ENCODE assay signal across 1 cellular context in the genomic region with DNA sequence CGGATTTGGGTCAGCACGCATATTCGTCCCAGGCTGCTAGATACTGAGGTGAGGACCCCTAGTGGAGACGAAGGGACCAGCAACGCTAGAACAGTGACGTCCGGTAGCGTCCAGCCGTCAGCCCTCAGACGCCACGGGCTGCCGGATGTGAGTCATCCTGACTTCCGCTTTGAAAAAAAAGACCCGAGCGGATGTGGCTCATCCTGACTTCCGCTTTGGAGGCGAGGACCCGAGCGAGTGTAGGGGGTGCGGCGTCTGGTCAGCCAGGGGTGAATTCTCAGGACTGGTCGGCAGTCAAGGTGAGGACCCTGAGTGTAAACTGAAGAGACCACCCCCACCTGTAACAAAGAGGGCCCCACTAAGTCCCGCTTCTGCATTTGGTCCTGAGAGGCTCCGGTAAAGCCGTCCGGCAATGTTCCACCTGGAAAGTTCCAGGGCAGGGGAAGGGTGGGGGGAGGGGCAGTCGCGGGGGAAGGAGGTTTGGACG.
TF ChIP-seq lines count a peak whose summit lies in the region.

A gene with protein sequence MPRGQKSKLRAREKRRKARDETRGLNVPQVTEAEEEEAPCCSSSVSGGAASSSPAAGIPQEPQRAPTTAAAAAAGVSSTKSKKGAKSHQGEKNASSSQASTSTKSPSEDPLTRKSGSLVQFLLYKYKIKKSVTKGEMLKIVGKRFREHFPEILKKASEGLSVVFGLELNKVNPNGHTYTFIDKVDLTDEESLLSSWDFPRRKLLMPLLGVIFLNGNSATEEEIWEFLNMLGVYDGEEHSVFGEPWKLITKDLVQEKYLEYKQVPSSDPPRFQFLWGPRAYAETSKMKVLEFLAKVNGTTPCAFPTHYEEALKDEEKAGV (plus strand): TSS at position 207 of the 487 bp plus-strand sequence. CDS start 3,018 bp downstream, outside the sequence.

TF ChIP-seq in K562, 482 proteins besides CTCF, POLR2A, EP300 and RAD21 (continued from another document and continues in another):
- TF ChIP-seq, protein P1, sequence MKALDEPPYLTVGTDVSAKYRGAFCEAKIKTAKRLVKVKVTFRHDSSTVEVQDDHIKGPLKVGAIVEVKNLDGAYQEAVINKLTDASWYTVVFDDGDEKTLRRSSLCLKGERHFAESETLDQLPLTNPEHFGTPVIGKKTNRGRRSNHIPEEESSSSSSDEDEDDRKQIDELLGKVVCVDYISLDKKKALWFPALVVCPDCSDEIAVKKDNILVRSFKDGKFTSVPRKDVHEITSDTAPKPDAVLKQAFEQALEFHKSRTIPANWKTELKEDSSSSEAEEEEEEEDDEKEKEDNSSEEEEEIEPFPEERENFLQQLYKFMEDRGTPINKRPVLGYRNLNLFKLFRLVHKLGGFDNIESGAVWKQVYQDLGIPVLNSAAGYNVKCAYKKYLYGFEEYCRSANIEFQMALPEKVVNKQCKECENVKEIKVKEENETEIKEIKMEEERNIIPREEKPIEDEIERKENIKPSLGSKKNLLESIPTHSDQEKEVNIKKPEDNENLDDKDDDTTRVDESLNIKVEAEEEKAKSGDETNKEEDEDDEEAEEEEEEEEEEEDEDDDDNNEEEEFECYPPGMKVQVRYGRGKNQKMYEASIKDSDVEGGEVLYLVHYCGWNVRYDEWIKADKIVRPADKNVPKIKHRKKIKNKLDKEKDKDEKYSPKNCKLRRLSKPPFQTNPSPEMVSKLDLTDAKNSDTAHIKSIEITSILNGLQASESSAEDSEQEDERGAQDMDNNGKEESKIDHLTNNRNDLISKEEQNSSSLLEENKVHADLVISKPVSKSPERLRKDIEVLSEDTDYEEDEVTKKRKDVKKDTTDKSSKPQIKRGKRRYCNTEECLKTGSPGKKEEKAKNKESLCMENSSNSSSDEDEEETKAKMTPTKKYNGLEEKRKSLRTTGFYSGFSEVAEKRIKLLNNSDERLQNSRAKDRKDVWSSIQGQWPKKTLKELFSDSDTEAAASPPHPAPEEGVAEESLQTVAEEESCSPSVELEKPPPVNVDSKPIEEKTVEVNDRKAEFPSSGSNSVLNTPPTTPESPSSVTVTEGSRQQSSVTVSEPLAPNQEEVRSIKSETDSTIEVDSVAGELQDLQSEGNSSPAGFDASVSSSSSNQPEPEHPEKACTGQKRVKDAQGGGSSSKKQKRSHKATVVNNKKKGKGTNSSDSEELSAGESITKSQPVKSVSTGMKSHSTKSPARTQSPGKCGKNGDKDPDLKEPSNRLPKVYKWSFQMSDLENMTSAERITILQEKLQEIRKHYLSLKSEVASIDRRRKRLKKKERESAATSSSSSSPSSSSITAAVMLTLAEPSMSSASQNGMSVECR (CRISPR knock-in tag; IDR thresholded peaks at IDR 0.05), result no peak
- TF ChIP-seq SP1 (CRISPR knock-in tag; IDR thresholded peaks at IDR 0.05), result no peak
- TF ChIP-seq FIP1L1 (IDR thresholded peaks at IDR 0.05; ENCODE audit: low read depth, low read length, poor library complexity, severe bottlenecking), result no peak
- no peak for TF ChIP-seq BRD9 (IDR thresholded peaks at IDR 0.05; ENCODE audit: low read depth, partially characterized antibody)
- TF ChIP-seq HIVEP1 (CRISPR knock-in tag; IDR thresholded peaks at IDR 0.05), result no peak
- no peak for TF ChIP-seq RFX7 (CRISPR knock-in tag; IDR thresholded peaks at IDR 0.05)
- peak; percentile 96 for TF ChIP-seq JUND (IDR thresholded peaks at IDR 0.05; ENCODE audit: borderline replicate concordance, low read depth, low read length)
- peak; percentile 93; the same call in 2 of the 3 replicates for TF ChIP-seq JUND (tag; IDR thresholded peaks at IDR 0.05; ENCODE audit: borderline replicate concordance, low read depth, low read length)
- no peak for TF ChIP-seq ASH1L (IDR thresholded peaks at IDR 0.05; ENCODE audit: borderline replicate concordance, low read depth, partially characterized antibody)
- no peak for TF ChIP-seq HDAC6 (IDR thresholded peaks at IDR 0.05; ENCODE audit: low read depth, low read length)
- no peak for TF ChIP-seq ARID1B (IDR thresholded peaks at IDR 0.05)
- TF ChIP-seq PML (IDR thresholded peaks at IDR 0.05; ENCODE audit: low read length), result peak; percentile 49; the same call in 1 of the 2 replicates
- TF ChIP-seq U2AF1 (optimal IDR thresholded peaks at IDR 0.05; ENCODE audit: low read depth, low read length), result no peak
- TF ChIP-seq ZNF431 (CRISPR knock-in tag; IDR thresholded peaks at IDR 0.05), result no peak
- TF ChIP-seq ATF1 (CRISPR knock-in tag; IDR thresholded peaks at IDR 0.05), result no peak
- peak; percentile 95 for TF ChIP-seq ATF1 (tag; IDR thresholded peaks at IDR 0.05)
- TF ChIP-seq, protein P2, sequence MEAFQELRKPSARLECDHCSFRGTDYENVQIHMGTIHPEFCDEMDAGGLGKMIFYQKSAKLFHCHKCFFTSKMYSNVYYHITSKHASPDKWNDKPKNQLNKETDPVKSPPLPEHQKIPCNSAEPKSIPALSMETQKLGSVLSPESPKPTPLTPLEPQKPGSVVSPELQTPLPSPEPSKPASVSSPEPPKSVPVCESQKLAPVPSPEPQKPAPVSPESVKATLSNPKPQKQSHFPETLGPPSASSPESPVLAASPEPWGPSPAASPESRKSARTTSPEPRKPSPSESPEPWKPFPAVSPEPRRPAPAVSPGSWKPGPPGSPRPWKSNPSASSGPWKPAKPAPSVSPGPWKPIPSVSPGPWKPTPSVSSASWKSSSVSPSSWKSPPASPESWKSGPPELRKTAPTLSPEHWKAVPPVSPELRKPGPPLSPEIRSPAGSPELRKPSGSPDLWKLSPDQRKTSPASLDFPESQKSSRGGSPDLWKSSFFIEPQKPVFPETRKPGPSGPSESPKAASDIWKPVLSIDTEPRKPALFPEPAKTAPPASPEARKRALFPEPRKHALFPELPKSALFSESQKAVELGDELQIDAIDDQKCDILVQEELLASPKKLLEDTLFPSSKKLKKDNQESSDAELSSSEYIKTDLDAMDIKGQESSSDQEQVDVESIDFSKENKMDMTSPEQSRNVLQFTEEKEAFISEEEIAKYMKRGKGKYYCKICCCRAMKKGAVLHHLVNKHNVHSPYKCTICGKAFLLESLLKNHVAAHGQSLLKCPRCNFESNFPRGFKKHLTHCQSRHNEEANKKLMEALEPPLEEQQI (IDR thresholded peaks at IDR 0.05), result no peak
- no peak for TF ChIP-seq MTA1 (IDR thresholded peaks at IDR 0.05; ENCODE audit: borderline replicate concordance)
- no peak for TF ChIP-seq CEBPB (tag; IDR thresholded peaks at IDR 0.05)
- TF ChIP-seq KDM5B (IDR thresholded peaks at IDR 0.05; ENCODE audit: insufficient replicate concordance, low read depth, low read length), result no peak
- TF ChIP-seq RBM17 (IDR thresholded peaks at IDR 0.05; ENCODE audit: borderline replicate concordance, low read depth, low read length), result no peak
- TF ChIP-seq MBD2 (IDR thresholded peaks at IDR 0.05; ENCODE audit: borderline replicate concordance, low read depth), result no peak
- TF ChIP-seq NONO (IDR thresholded peaks at IDR 0.05; ENCODE audit: low read depth in 2 of 2, low read length in 1 of 2), result no peak
- TF ChIP-seq STAT5B (CRISPR knock-in tag; IDR thresholded peaks at IDR 0.05), result no peak
- no peak for TF ChIP-seq ZFPM2 (CRISPR knock-in tag; IDR thresholded peaks at IDR 0.05)
- TF ChIP-seq, protein P3, sequence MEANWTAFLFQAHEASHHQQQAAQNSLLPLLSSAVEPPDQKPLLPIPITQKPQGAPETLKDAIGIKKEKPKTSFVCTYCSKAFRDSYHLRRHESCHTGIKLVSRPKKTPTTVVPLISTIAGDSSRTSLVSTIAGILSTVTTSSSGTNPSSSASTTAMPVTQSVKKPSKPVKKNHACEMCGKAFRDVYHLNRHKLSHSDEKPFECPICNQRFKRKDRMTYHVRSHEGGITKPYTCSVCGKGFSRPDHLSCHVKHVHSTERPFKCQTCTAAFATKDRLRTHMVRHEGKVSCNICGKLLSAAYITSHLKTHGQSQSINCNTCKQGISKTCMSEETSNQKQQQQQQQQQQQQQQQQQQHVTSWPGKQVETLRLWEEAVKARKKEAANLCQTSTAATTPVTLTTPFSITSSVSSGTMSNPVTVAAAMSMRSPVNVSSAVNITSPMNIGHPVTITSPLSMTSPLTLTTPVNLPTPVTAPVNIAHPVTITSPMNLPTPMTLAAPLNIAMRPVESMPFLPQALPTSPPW (CRISPR knock-in tag; IDR thresholded peaks at IDR 0.05), result peak; percentile 58
- no peak for TF ChIP-seq MCM7 (IDR thresholded peaks at IDR 0.05)
- TF ChIP-seq, protein P4, sequence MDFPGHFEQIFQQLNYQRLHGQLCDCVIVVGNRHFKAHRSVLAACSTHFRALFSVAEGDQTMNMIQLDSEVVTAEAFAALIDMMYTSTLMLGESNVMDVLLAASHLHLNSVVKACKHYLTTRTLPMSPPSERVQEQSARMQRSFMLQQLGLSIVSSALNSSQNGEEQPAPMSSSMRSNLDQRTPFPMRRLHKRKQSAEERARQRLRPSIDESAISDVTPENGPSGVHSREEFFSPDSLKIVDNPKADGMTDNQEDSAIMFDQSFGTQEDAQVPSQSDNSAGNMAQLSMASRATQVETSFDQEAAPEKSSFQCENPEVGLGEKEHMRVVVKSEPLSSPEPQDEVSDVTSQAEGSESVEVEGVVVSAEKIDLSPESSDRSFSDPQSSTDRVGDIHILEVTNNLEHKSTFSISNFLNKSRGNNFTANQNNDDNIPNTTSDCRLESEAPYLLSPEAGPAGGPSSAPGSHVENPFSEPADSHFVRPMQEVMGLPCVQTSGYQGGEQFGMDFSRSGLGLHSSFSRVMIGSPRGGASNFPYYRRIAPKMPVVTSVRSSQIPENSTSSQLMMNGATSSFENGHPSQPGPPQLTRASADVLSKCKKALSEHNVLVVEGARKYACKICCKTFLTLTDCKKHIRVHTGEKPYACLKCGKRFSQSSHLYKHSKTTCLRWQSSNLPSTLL (IDR thresholded peaks at IDR 0.05), result no peak
- TF ChIP-seq, protein P5, sequence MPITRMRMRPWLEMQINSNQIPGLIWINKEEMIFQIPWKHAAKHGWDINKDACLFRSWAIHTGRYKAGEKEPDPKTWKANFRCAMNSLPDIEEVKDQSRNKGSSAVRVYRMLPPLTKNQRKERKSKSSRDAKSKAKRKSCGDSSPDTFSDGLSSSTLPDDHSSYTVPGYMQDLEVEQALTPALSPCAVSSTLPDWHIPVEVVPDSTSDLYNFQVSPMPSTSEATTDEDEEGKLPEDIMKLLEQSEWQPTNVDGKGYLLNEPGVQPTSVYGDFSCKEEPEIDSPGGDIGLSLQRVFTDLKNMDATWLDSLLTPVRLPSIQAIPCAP (CRISPR knock-in tag; IDR thresholded peaks at IDR 0.05; ENCODE audit: borderline replicate concordance), result no peak
- no peak for TF ChIP-seq KLF13 (tag; IDR thresholded peaks at IDR 0.05; ENCODE audit: borderline replicate concordance, low read depth)
- TF ChIP-seq SMARCC2 (IDR thresholded peaks at IDR 0.05; ENCODE audit: low read depth), result no peak
- TF ChIP-seq, protein P6, sequence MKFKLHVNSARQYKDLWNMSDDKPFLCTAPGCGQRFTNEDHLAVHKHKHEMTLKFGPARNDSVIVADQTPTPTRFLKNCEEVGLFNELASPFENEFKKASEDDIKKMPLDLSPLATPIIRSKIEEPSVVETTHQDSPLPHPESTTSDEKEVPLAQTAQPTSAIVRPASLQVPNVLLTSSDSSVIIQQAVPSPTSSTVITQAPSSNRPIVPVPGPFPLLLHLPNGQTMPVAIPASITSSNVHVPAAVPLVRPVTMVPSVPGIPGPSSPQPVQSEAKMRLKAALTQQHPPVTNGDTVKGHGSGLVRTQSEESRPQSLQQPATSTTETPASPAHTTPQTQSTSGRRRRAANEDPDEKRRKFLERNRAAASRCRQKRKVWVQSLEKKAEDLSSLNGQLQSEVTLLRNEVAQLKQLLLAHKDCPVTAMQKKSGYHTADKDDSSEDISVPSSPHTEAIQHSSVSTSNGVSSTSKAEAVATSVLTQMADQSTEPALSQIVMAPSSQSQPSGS (CRISPR knock-in tag; IDR thresholded peaks at IDR 0.05), result no peak
- no peak for TF ChIP-seq IRF2 (CRISPR knock-in tag; IDR thresholded peaks at IDR 0.05)
- peak; percentile 72; the same call in 1 of the 2 replicates for TF ChIP-seq POLR2AphosphoS5 (IDR thresholded peaks at IDR 0.05; ENCODE audit: control insufficient read depth, insufficient read depth, low read depth, low read length)
- no peak for TF ChIP-seq ZNF347 (CRISPR knock-in tag; IDR thresholded peaks at IDR 0.05; ENCODE audit: low read depth)
- TF ChIP-seq FOXJ2 (tag; IDR thresholded peaks at IDR 0.05), result no peak
- TF ChIP-seq POU5F1 (IDR thresholded peaks at IDR 0.05; ENCODE audit: borderline replicate concordance, low read depth, low read length, partially characterized antibody), result no peak
- TF ChIP-seq, protein P7, sequence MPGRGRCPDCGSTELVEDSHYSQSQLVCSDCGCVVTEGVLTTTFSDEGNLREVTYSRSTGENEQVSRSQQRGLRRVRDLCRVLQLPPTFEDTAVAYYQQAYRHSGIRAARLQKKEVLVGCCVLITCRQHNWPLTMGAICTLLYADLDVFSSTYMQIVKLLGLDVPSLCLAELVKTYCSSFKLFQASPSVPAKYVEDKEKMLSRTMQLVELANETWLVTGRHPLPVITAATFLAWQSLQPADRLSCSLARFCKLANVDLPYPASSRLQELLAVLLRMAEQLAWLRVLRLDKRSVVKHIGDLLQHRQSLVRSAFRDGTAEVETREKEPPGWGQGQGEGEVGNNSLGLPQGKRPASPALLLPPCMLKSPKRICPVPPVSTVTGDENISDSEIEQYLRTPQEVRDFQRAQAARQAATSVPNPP (IDR thresholded peaks at IDR 0.05; ENCODE audit: borderline replicate concordance, insufficient read depth, insufficient read length), result no peak
- TF ChIP-seq CHD4 (IDR thresholded peaks at IDR 0.05; ENCODE audit: insufficient read depth, insufficient replicate concordance, low read depth, low read length, poor library complexity, severe bottlenecking), result no peak
- TF ChIP-seq, protein P8, sequence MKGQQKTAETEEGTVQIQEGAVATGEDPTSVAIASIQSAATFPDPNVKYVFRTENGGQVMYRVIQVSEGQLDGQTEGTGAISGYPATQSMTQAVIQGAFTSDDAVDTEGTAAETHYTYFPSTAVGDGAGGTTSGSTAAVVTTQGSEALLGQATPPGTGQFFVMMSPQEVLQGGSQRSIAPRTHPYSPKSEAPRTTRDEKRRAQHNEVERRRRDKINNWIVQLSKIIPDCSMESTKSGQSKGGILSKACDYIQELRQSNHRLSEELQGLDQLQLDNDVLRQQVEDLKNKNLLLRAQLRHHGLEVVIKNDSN (CRISPR knock-in tag; IDR thresholded peaks at IDR 0.05), result no peak
- peak; percentile 82 for TF ChIP-seq SPI1 (IDR thresholded peaks at IDR 0.05; ENCODE audit: borderline replicate concordance, low read depth, low read length)
- no peak for TF ChIP-seq ETS2 (tag; IDR thresholded peaks at IDR 0.05; ENCODE audit: borderline replicate concordance, poor library complexity, severe bottlenecking)
- no peak for TF ChIP-seq ZNF311 (CRISPR knock-in tag; IDR thresholded peaks at IDR 0.05)
- TF ChIP-seq SAFB (IDR thresholded peaks at IDR 0.05; ENCODE audit: borderline replicate concordance, low read depth, low read length), result no peak
- no peak for TF ChIP-seq THRAP3 (IDR thresholded peaks at IDR 0.05; ENCODE audit: borderline replicate concordance)
- no peak for TF ChIP-seq RHOXF2B (CRISPR knock-in tag; conservative IDR thresholded peaks at IDR 0.05)
- TF ChIP-seq, protein P9, sequence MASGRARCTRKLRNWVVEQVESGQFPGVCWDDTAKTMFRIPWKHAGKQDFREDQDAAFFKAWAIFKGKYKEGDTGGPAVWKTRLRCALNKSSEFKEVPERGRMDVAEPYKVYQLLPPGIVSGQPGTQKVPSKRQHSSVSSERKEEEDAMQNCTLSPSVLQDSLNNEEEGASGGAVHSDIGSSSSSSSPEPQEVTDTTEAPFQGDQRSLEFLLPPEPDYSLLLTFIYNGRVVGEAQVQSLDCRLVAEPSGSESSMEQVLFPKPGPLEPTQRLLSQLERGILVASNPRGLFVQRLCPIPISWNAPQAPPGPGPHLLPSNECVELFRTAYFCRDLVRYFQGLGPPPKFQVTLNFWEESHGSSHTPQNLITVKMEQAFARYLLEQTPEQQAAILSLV (tag; IDR thresholded peaks at IDR 0.05), result no peak
- no peak for TF ChIP-seq KLF1 (tag; IDR thresholded peaks at IDR 0.05)
